Comparison of ENCODE assay signal across 20 cellular contexts in the genomic region with DNA sequence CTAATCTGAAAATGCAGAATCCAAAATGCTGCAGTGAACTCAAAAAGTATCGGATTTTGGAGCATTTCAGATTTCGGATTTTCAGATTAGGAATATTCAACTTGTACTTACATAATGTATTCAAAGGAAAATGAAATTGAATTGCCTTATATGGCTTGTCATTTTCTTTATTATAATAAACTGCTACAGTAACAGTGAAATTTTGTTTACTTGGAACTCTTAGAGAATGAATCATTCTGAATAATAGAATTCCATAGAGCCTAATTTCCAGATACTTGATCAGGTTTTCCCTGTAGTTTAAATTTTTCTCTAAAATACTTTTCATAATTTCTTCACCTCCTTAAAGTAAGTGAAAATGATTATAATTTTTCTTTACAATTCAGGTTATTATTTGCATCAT.
"Had no signal": no experiment of that assay in that cellular context is flagged by ENCODE, and none has a peak within 500 bp of the region (broad histone marks: within the 10 kb centered on the region; RNA-seq: fewer than 3 reads in every experiment).

No MANE protein-coding gene starts in this region.

- H3K27ac ChIP-seq: esophagus muscularis mucosa, heart left ventricle, neural progenitor cell, parathyroid adenoma, thyroid gland, vagina had no signal

- H3K79me2 ChIP-seq: parathyroid adenoma had no signal

- H3K4me3 ChIP-seq: esophagus muscularis mucosa, heart left ventricle, neural progenitor cell, skin epidermis, stomach, thyroid gland, vagina had no signal

- H2AFZ ChIP-seq: neural progenitor cell, parathyroid adenoma had no signal

- H3K27ac Mint-ChIP-seq: activated B cell treated with CpG ODN at 0.5 μM for 24 hours; activated CD4-positive, alpha-beta T cell treated with anti-CD3 and anti-CD28 coated beads, Interleukin-2, amount 10 ng/mL, durations not matched to agents 7 days and 5 days; activated naive CD4-positive, alpha-beta T cell treated with anti-CD3 and anti-CD28 coated beads, Interleukin-2, amount 50 U/mL, for 24 hours; endodermal cell; neural progenitor cell; T-helper 17 cell had no signal

- H3K36me3 ChIP-seq: thyroid gland, vagina had no signal

- FAIRE-seq: frontal cortex had no signal

- DNase-seq: activated B cell treated with CpG ODN at 0.5 μM for 24 hours; activated CD4-positive, alpha-beta T cell treated with anti-CD3 and anti-CD28 coated beads, Interleukin-2, amount 10 ng/mL, durations not matched to agents 7 days and 5 days; activated effector memory CD4-positive, alpha-beta T cell treated with Interleukin-2 at 50 U/mL for 16 hours; activated T-cell treated with anti-CD3 and anti-CD28 coated beads for 4 hours; amniotic stem cell; endodermal cell; heart left ventricle; midbrain; retina; stomach; T-helper 17 cell; thyroid gland had no signal

- ATAC-seq: heart left ventricle, T-helper 17 cell had no signal

- H3K4me2 ChIP-seq: neural progenitor cell had no signal

- H3K27me3 ChIP-seq: esophagus muscularis mucosa, heart left ventricle, neural progenitor cell, stomach, thyroid gland, vagina had no signal

- H3K9me3 ChIP-seq: esophagus muscularis mucosa, heart left ventricle, stomach, thyroid gland, vagina had no signal

- H3K9me3 Mint-ChIP-seq: activated B cell treated with CpG ODN at 0.5 μM for 24 hours; activated CD4-positive, alpha-beta T cell treated with anti-CD3 and anti-CD28 coated beads, Interleukin-2, amount 10 ng/mL, durations not matched to agents 7 days and 5 days; activated naive CD4-positive, alpha-beta T cell treated with anti-CD3 and anti-CD28 coated beads, Interleukin-2, amount 50 U/mL, for 24 hours; brain; endodermal cell; neural progenitor cell had no signal

- H3K4me1 ChIP-seq: neural progenitor cell, parathyroid adenoma had no signal

- H3K27me3 Mint-ChIP-seq: activated B cell treated with CpG ODN at 0.5 μM for 24 hours; activated CD4-positive, alpha-beta T cell treated with anti-CD3 and anti-CD28 coated beads, Interleukin-2, amount 10 ng/mL, durations not matched to agents 7 days and 5 days; activated naive CD4-positive, alpha-beta T cell treated with anti-CD3 and anti-CD28 coated beads, Interleukin-2, amount 50 U/mL, for 24 hours; brain; T-helper 17 cell had no signal

- H3K4me3 Mint-ChIP-seq: activated B cell treated with CpG ODN at 0.5 μM for 24 hours; activated CD4-positive, alpha-beta T cell treated with anti-CD3 and anti-CD28 coated beads, Interleukin-2, amount 10 ng/mL, durations not matched to agents 7 days and 5 days; activated naive CD4-positive, alpha-beta T cell treated with anti-CD3 and anti-CD28 coated beads, Interleukin-2, amount 50 U/mL, for 24 hours; brain; endodermal cell; neural progenitor cell; T-helper 17 cell had no signal
